ENCODE assay signal across 9 cellular contexts in genomic region chr20:779771-780170, GRCh38. TPM values are rescaled to one million over a fixed set of nuclear protein-coding genes. Genes with fewer than 3 reads are reported as not detected.
"Had no signal": no experiment of that assay in that cellular context is flagged by ENCODE, and none has a peak within 500 bp of the region (broad histone marks: within the 10 kb centered on the region; RNA-seq: fewer than 3 reads in every experiment).

No MANE protein-coding gene starts in this region.

- FAIRE-seq: G401.6, GM12878, GM12891, GM12892, GM18507, GM19239 had no signal

- DNase-seq: GDM1, GF-D8 had no signal

- ATAC-seq: GM12878 had no signal

- H3K4me3 ChIP-seq: GM12878 had no signal

RNA-seq across cellular contexts. Expression of gene SLC52A3, which starts 11.5 kb away (rescaled TPM):
- total RNA-seq: G401, GM12878 had no signal
- polyA plus RNA-seq: GM12878 had no signal
